In the genomic region with DNA sequence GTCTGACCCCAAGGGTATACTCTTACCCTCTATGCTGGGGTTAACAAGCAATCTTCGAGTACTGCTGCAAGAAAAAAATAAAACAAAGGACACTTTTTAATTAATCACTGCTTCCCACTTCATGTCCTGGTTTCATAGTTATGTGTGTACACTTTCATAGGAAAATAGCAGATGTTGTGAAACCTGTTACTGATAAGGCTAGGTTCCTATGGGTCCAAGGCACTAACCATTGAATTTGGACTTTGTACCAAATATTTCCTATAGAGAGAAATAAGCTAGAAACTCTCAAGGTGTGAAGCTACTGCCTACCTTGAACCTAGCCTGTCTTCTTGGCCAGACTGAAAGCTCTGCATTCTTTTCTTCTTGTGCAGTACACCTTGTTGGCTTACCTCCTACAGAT, we compare ENCODE assay signal across 17 cellular contexts. TPM values are rescaled to one million over a fixed set of nuclear protein-coding genes. Genes with fewer than 3 reads are reported as not detected.
DNase-seq lines count a peak whose midpoint lies in the region; ATAC-seq, FAIRE-seq and TF ChIP-seq lines count a peak whose summit lies in the region.
"Had no signal": no experiment of that assay in that cellular context is flagged by ENCODE, and none has a peak within 500 bp of the region (broad histone marks: within the 10 kb centered on the region; RNA-seq: fewer than 3 reads in every experiment).

No MANE protein-coding gene starts in this region.

- H2AK5ac ChIP-seq in neuronal stem cell (ENCODE audit: low read depth, low read length) = no peak overlapping the region

- FAIRE-seq in pancreas (lab: Jason Lieb, UNC) = peak; percentile 67

- H3K9ac ChIP-seq in neuronal stem cell (ENCODE audit: low read depth, low read length, poor library complexity) = no peak overlapping the region
- H3K9ac ChIP-seq: BLaER1 had no signal

- no peak overlapping the region for H2BK15ac ChIP-seq in neuronal stem cell (ENCODE audit: low read length)

- no peak overlapping the region for H3K14ac ChIP-seq in neuronal stem cell (ENCODE audit: low read length)

- no TSS peak for BruUV-seq in Calu3 (replicated peaks; lab: Mats Ljungman, UMichigan)

- no peak overlapping the region for H3K18ac ChIP-seq in neuronal stem cell (ENCODE audit: low read length)

- no peak overlapping the region for H2BK5ac ChIP-seq in neuronal stem cell (ENCODE audit: low read length)

- no peaks in the 10 kb centered on the region for H3K36me3 Mint-ChIP-seq in Calu3 (ENCODE audit: insufficient read depth, unreplicated experiment)

- H3K9me3 Mint-ChIP-seq in Calu3 (ENCODE audit: low read depth, unreplicated experiment) = no peaks in the 10 kb centered on the region

- H3K4me1 Mint-ChIP-seq in Calu3 (ENCODE audit: low read depth, unreplicated experiment) = peaks cover 39% of the 10 kb centered on the region

- H3K4me1 ChIP-seq in right lobe of liver (peaks cover 0 to 3% (median 0%) of the 10 kb centered on the region in 4 donors), pancreas (peaks cover 0 to 17% (median 8%) of the 10 kb centered on the region in 3 donors), heart right ventricle (no peaks in the 10 kb centered on the region), neuronal stem cell (ENCODE audit: control insufficient read depth in 2 of 2, insufficient read depth in 1 of 2, low read depth in 1 of 2, low read length in 2 of 2) (no peaks in the 10 kb centered on the region)
- H3K4me1 ChIP-seq: BLaER1 had no signal

- H3K4me2 ChIP-seq in neuronal stem cell (ENCODE audit: insufficient read depth, low read length, poor library complexity, severe bottlenecking) = no peak overlapping the region
- H3K4me2 ChIP-seq: BLaER1 had no signal

- CTCF ChIA-PET in Calu3 (lab: Charles Lee) = no interaction called here

- H3K27me3 Mint-ChIP-seq in Calu3 (ENCODE audit: unreplicated experiment) = no peaks in the 10 kb centered on the region

- ATAC-seq in left colon (peak; percentile 99), right lobe of liver (peak in 3 of 4 donors; percentile 31 to 80 (median 36)), pancreas (peak; percentile 83 to 94 (median 84)), GM18517 (IDR thresholded peaks at IDR 0.05; ENCODE audit: unreplicated experiment) (no peak), heart right ventricle (no peak)

- H2AFZ ChIP-seq in neuronal stem cell (ENCODE audit: low read length) = no peak overlapping the region

- H3K9me3 ChIP-seq in right lobe of liver (no peaks in the 10 kb centered on the region), pancreas (no peaks in the 10 kb centered on the region), heart right ventricle (no peaks in the 10 kb centered on the region), neuronal stem cell (replicated peaks in 1 of 2; ENCODE audit: control insufficient read depth in 2 of 2, insufficient read depth in 1 of 2, low read depth in 1 of 2, low read length in 2 of 2) (no peaks in the 10 kb centered on the region)
- H3K9me3 ChIP-seq: BLaER1, Caco-2 had no signal

- intact Hi-C loops in Calu3 (cut with micrococcal nuclease; ENCODE audit: unreplicated experiment) = no loop called here
- intact Hi-C loops in left colon (cut with DNase I, micrococcal nuclease) = no loop called here
- intact Hi-C loops in right lobe of liver (cut with DNase I) = no loop called here
- intact Hi-C loops in pancreas (cut with DNase I) = no loop called here
- intact Hi-C loops in heart right ventricle (cut with DNase I) = loop anchor here in 1 of 10 donors (2.0 kb wide), 1 partner anchor 160 kb away; no protein-coding TSS in a partner anchor

- H3K27ac ChIP-seq in right lobe of liver (no peak overlapping the region), pancreas (no peak overlapping the region), heart right ventricle (no peak overlapping the region), neuronal stem cell (replicated peaks; ENCODE audit: low read length) (no peak overlapping the region)
- H3K27ac ChIP-seq: 22Rv1, BLaER1 had no signal

- H3K23ac ChIP-seq in neuronal stem cell (ENCODE audit: low read depth, low read length, poor library complexity) = no peak overlapping the region

- H3K36me3 ChIP-seq in right lobe of liver (no peaks in the 10 kb centered on the region), pancreas (no peaks in the 10 kb centered on the region), heart right ventricle (no peaks in the 10 kb centered on the region), neuronal stem cell (replicated peaks in 1 of 2; ENCODE audit: control insufficient read depth in 2 of 2, insufficient read depth in 2 of 2, low read length in 2 of 2) (no peaks in the 10 kb centered on the region)
- H3K36me3 ChIP-seq: BLaER1 had no signal

- H3K79me1 ChIP-seq in neuronal stem cell (ENCODE audit: low read depth, low read length) = no peaks in the 10 kb centered on the region

- 64% methylated on average over 1 of the region's 1 CpG for WGBS in right lobe of liver (ENCODE audit: insufficient coverage, low coverage, low lambda C conversion rate, missing lambda C conversion rate)
- 28% methylated on average over 1 of the region's 1 CpG for WGBS in pancreas, 2 donors
- WGBS in heart right ventricle, 2 donors = 81 to 90% methylated on average over 1 of the region's 1 CpG
- WGBS in neuronal stem cell (ENCODE audit: extremely low coverage in 2 of 2, insufficient read length in 2 of 2, insufficient replicate concordance in 1 of 2), 2 donors = no CpG with 5 or more reads among the region's 1 CpG

- H2BK120ac ChIP-seq in neuronal stem cell (ENCODE audit: low read depth, low read length) = no peak overlapping the region

- TF ChIP-seq CTCF in Calu3 (IDR thresholded peaks at IDR 0.05; ENCODE audit: unreplicated experiment) (no peak), right lobe of liver (IDR thresholded peaks at IDR 0.05) (no peak), pancreas (IDR thresholded peaks at IDR 0.05) (no peak), heart right ventricle (IDR thresholded peaks at IDR 0.05) (no peak)

- H4K8ac ChIP-seq in neuronal stem cell (ENCODE audit: low read depth, low read length) = no peak overlapping the region

- H2BK12ac ChIP-seq in neuronal stem cell (ENCODE audit: low read length) = no peak overlapping the region

- H3K4me3 ChIP-seq in right lobe of liver (no peak overlapping the region), pancreas (no peak overlapping the region), heart right ventricle (no peak overlapping the region), neuronal stem cell (ENCODE audit: low read length in 2 of 2) (no peak overlapping the region)
- H3K4me3 ChIP-seq: BLaER1 had no signal

- TF ChIP-seq POLR2A in right lobe of liver (IDR thresholded peaks at IDR 0.05) = no peak

- peak overlapping the region; percentile 15 for H3K27ac Mint-ChIP-seq in Calu3 (ENCODE audit: unreplicated experiment)
- H3K27ac Mint-ChIP-seq: CD8-positive, alpha-beta memory T cell had no signal

- no peak overlapping the region for H3K4ac ChIP-seq in neuronal stem cell (ENCODE audit: low read length)

- DNase-seq in Calu3 = no peak
- DNase-seq in left colon = no peak
- DNase-seq in right lobe of liver = no peak
- DNase-seq in pancreas = no peak
- no peak for DNase-seq in OCI-M2 (lab: John Stamatoyannopoulos, UW; ENCODE audit: unreplicated experiment)
- DNase-seq in heart right ventricle = no peak
- no peak for DNase-seq in neuronal stem cell (ENCODE audit: low spot score)
- DNase-seq: AML-193; CD8-positive, alpha-beta memory T cell; DMS53; GF-D8; HCEC 1CT; IMR-90 had no signal

- H3K4me3 Mint-ChIP-seq in Calu3 (ENCODE audit: low read depth, unreplicated experiment) = no peak overlapping the region
- H3K4me3 Mint-ChIP-seq: CD8-positive, alpha-beta memory T cell had no signal

- no peak overlapping the region for H4K91ac ChIP-seq in neuronal stem cell (ENCODE audit: low read depth, low read length, poor library complexity)

- H3K27me3 ChIP-seq in right lobe of liver (no peaks in the 10 kb centered on the region), pancreas (no peaks in the 10 kb centered on the region), heart right ventricle (no peaks in the 10 kb centered on the region), neuronal stem cell (ENCODE audit: control insufficient read depth in 3 of 3, insufficient read depth in 3 of 3, low read depth in 1 of 3, low read length in 3 of 3) (peaks cover 0 to 11% (median 0%) of the 10 kb centered on the region in 3 experiments)
- H3K27me3 ChIP-seq: BLaER1 had no signal

RNA-seq across cellular contexts. Expression of a gene that starts 14.6 kb away (rescaled TPM):
- total RNA-seq in Calu3 (2022) (48.6 and 53.8 TPM in 2 replicates), left colon (10 to 100 TPM; 65.7 to 82.6 TPM), right lobe of liver (1 to 10 TPM; 1.0 to 4.2 (median 1.6) TPM), pancreas (10 to 100 TPM in 3 of 6 donors, 1 to 10 TPM in 3; 7.6 to 12.7 (median 10.2) TPM), heart right ventricle (1 to 10 TPM in 3 of 10 donors, under 1 TPM in 7; 0.22 to 1.9 (median 0.79) TPM)
- polyA plus RNA-seq in pancreas (1 to 10 TPM; 4.4 to 5.1 TPM), heart right ventricle (1 to 10 TPM; 1.0 to 1.2 TPM)
- 0.46 TPM for polyA plus RNA-seq in neuronal stem cell (2013, experiment 1 of 2)
- polyA plus RNA-seq in neuronal stem cell (2013, experiment 2 of 2) = 0.37 TPM

RNA-seq across cellular contexts. Expression of a gene that starts 56.6 kb away (rescaled TPM):
- total RNA-seq in Calu3 (2022) = 143 and 148 TPM in 2 replicates
- total RNA-seq in left colon = 10 to 100 TPM; 80.8 to 87.0 TPM
- total RNA-seq in right lobe of liver = 100 to 1,000 TPM in 3 of 6 experiments, 10 to 100 TPM in 3; 38.5 to 133 (median 96.5) TPM
- 100 to 1,000 TPM in 3 of 6 donors, 10 to 100 TPM in 3; 89.0 to 119 (median 100) TPM for total RNA-seq in pancreas
- 10 to 100 TPM; 23.6 to 96.5 TPM for polyA plus RNA-seq in pancreas
- total RNA-seq in heart right ventricle = 100 to 1,000 TPM in 1 of 10 donors, 10 to 100 TPM in 9; 73.2 to 108 (median 77.7) TPM
- polyA plus RNA-seq in heart right ventricle = 100 to 1,000 TPM in 1 of 2 donors, 10 to 100 TPM in 1; 34.1 to 165 TPM
- 236 TPM for polyA plus RNA-seq in neuronal stem cell (2013, experiment 1 of 2)
- 248 TPM for polyA plus RNA-seq in neuronal stem cell (2013, experiment 2 of 2)

Comparison
In these comparisons a context has a peak if more than half of its experiments do, and no peak if none do; other contexts are left out.
1. ATAC-seq: peak in left colon (single experiment), right lobe of liver (3 of 4) and pancreas (4 of 4); none in GM18517 (single experiment) and heart right ventricle (0 of 8).